In genomic region chr10:74831518-74832120, GRCh38 we compare ENCODE assay signal across 1 cellular context.
TF ChIP-seq lines count a peak whose summit lies in the region.

No MANE protein-coding gene starts in this region.

TF ChIP-seq in GM12878, 131 proteins besides CTCF, POLR2A, EP300 and RAD21:
- TF ChIP-seq ZNF687 (IDR thresholded peaks at IDR 0.05) (no peak), NFXL1 (IDR thresholded peaks at IDR 0.05; ENCODE audit: borderline replicate concordance) (no peak), ZNF24 (IDR thresholded peaks at IDR 0.05) (no peak), MTA2 (IDR thresholded peaks at IDR 0.05; ENCODE audit: low read depth) (no peak), IKZF2 (IDR thresholded peaks at IDR 0.05) (no peak), NR2F1 (conservative IDR thresholded peaks at IDR 0.05) (no peak), SUPT20H (IDR thresholded peaks at IDR 0.05; ENCODE audit: borderline replicate concordance, control insufficient read depth, low read depth, low read length) (no peak), RB1 (IDR thresholded peaks at IDR 0.05; ENCODE audit: borderline replicate concordance) (no peak), HDAC2 (IDR thresholded peaks at IDR 0.05) (no peak), EZH2 (IDR thresholded peaks at IDR 0.05; ENCODE audit: borderline replicate concordance, control insufficient read depth, low read depth, low read length) (no peak), ATF2 (IDR thresholded peaks at IDR 0.05; ENCODE audit: low read length) (no peak), RBBP5 (conservative IDR thresholded peaks at IDR 0.05) (no peak), CUX1 (IDR thresholded peaks at IDR 0.05; ENCODE audit: insufficient replicate concordance, low read depth, low read length) (no peak), IRF4 (IDR thresholded peaks at IDR 0.05; ENCODE audit: low read depth, low read length) (no peak), ZSCAN29 (IDR thresholded peaks at IDR 0.05) (no peak), CREM (IDR thresholded peaks at IDR 0.05; ENCODE audit: low read depth) (no peak), TBL1XR1 (IDR thresholded peaks at IDR 0.05; ENCODE audit: low read depth, low read length) (no peak), TCF3 (IDR thresholded peaks at IDR 0.05; ENCODE audit: borderline replicate concordance, insufficient read depth, low read depth, low read length) (no peak)
